In genomic region chr18:56638232-56639093, GRCh38 we compare ENCODE assay signal across 1 cellular context.
TF ChIP-seq lines count a peak whose summit lies in the region.

TSS of gene TXNL1 (minus strand) at chr18:56638592. CDS start at chr18:56638440, 152 bp downstream.

TF ChIP-seq in HepG2, 621 proteins besides CTCF, POLR2A, EP300 and RAD21 (continued from another document and continues in another):
- TF ChIP-seq ATM (IDR thresholded peaks at IDR 0.05; ENCODE audit: borderline replicate concordance) (no peak), ZNF7 (CRISPR knock-in tag; IDR thresholded peaks at IDR 0.05) (no peak), ATF4 (CRISPR knock-in tag; IDR thresholded peaks at IDR 0.05) (no peak), FLYWCH1 (CRISPR knock-in tag; IDR thresholded peaks at IDR 0.05) (no peak), MTF1 (CRISPR knock-in tag; IDR thresholded peaks at IDR 0.05) (no peak), ZBTB7B (CRISPR knock-in tag; IDR thresholded peaks at IDR 0.05) (peak; percentile 49; the same call in 1 of the 2 replicates), MZF1 (CRISPR knock-in tag; IDR thresholded peaks at IDR 0.05; ENCODE audit: borderline replicate concordance) (no peak), ZFP36 (IDR thresholded peaks at IDR 0.05; ENCODE audit: borderline replicate concordance, low read depth, low read length, partially characterized antibody) (no peak), ZNF879 (CRISPR knock-in tag; IDR thresholded peaks at IDR 0.05) (no peak), ZNF253 (CRISPR knock-in tag; IDR thresholded peaks at IDR 0.05; ENCODE audit: borderline replicate concordance) (no peak), ZNF691 (CRISPR knock-in tag; IDR thresholded peaks at IDR 0.05; ENCODE audit: borderline replicate concordance, low read depth) (no peak), ZFP36L2 (CRISPR knock-in tag; IDR thresholded peaks at IDR 0.05) (no peak), ZNF124 (CRISPR knock-in tag; IDR thresholded peaks at IDR 0.05) (peak; percentile 32; the same call in 1 of the 2 replicates), ZSCAN25 (CRISPR knock-in tag; IDR thresholded peaks at IDR 0.05) (no peak), ZNF282 (IDR thresholded peaks at IDR 0.05; ENCODE audit: partially characterized antibody) (no peak), SATB2 (CRISPR knock-in tag; IDR thresholded peaks at IDR 0.05) (no peak), ATF7-NPFF (CRISPR knock-in tag; IDR thresholded peaks at IDR 0.05; ENCODE audit: low read depth) (no peak), ZNF567 (CRISPR knock-in tag; IDR thresholded peaks at IDR 0.05; ENCODE audit: borderline replicate concordance) (no peak), CCAR2 (optimal IDR thresholded peaks at IDR 0.05; ENCODE audit: low read depth, low read length) (no peak), HMGA1 (CRISPR knock-in tag; conservative IDR thresholded peaks at IDR 0.05) (no peak), MTA3 (CRISPR knock-in tag; IDR thresholded peaks at IDR 0.05) (no peak), MIXL1 (CRISPR knock-in tag; IDR thresholded peaks at IDR 0.05) (no peak), BRD4 (CRISPR knock-in tag; IDR thresholded peaks at IDR 0.05) (no peak), ZBTB10 (CRISPR knock-in tag; IDR thresholded peaks at IDR 0.05; ENCODE audit: borderline replicate concordance) (no peak), ZNF414 (CRISPR knock-in tag; IDR thresholded peaks at IDR 0.05) (peak; percentile 56; the same call in 1 of the 2 replicates), ZNF678 (CRISPR knock-in tag; IDR thresholded peaks at IDR 0.05) (0 out of 2 replicates have a peak, but pooled peaks have one; percentile 21), SIN3B (IDR thresholded peaks at IDR 0.05; ENCODE audit: low read length) (no peak), ZNF138 (CRISPR knock-in tag; IDR thresholded peaks at IDR 0.05; ENCODE audit: low read depth) (no peak), ZNF704 (CRISPR knock-in tag; IDR thresholded peaks at IDR 0.05; ENCODE audit: borderline replicate concordance) (no peak), AKNA (CRISPR knock-in tag; IDR thresholded peaks at IDR 0.05; ENCODE audit: borderline replicate concordance) (no peak), SNAI1 (CRISPR knock-in tag; IDR thresholded peaks at IDR 0.05; ENCODE audit: borderline replicate concordance) (no peak), ZBTB38 (CRISPR knock-in tag; IDR thresholded peaks at IDR 0.05) (peak; percentile 47; the same call in 1 of the 2 replicates), ZNF121 (CRISPR knock-in tag; IDR thresholded peaks at IDR 0.05) (no peak), SNAPC4 (CRISPR knock-in tag; IDR thresholded peaks at IDR 0.05) (peak; percentile 50; the same call in 1 of the 2 replicates), DNMT3B (CRISPR knock-in tag; conservative IDR thresholded peaks at IDR 0.05) (no peak), PAWR (CRISPR knock-in tag; IDR thresholded peaks at IDR 0.05; ENCODE audit: borderline replicate concordance) (no peak), ZSCAN21 (CRISPR knock-in tag; IDR thresholded peaks at IDR 0.05; ENCODE audit: borderline replicate concordance) (no peak), SMYD3 (CRISPR knock-in tag; IDR thresholded peaks at IDR 0.05) (no peak), RBM22 (optimal IDR thresholded peaks at IDR 0.05; ENCODE audit: low read length) (no peak), GABPA (IDR thresholded peaks at IDR 0.05; ENCODE audit: low read depth, low read length) (peak; percentile 84), GABPA (CRISPR knock-in tag; IDR thresholded peaks at IDR 0.05; ENCODE audit: low read depth) (peak; percentile 95), U2AF1 (optimal IDR thresholded peaks at IDR 0.05; ENCODE audit: low read depth, low read length) (no peak), KLF13 (CRISPR knock-in tag; IDR thresholded peaks at IDR 0.05) (no peak), CBX5 (CRISPR knock-in tag; IDR thresholded peaks at IDR 0.05; ENCODE audit: borderline replicate concordance) (peak; percentile 50; the same call in 1 of the 2 replicates), ZNF776 (CRISPR knock-in tag; IDR thresholded peaks at IDR 0.05) (0 out of 2 replicates have a peak, but pooled peaks have one; percentile 47), LCORL (IDR thresholded peaks at IDR 0.05) (no peak), LCORL (CRISPR knock-in tag; IDR thresholded peaks at IDR 0.05) (peak; percentile 72), TEF (CRISPR knock-in tag; IDR thresholded peaks at IDR 0.05) (no peak), PLSCR1 (CRISPR knock-in tag; IDR thresholded peaks at IDR 0.05; ENCODE audit: borderline replicate concordance) (no peak), ZMYM3 (CRISPR knock-in tag; IDR thresholded peaks at IDR 0.05) (no peak), MBNL3 (CRISPR knock-in tag; conservative IDR thresholded peaks at IDR 0.05) (no peak), HNF4A (CRISPR knock-in tag; IDR thresholded peaks at IDR 0.05) (no peak), ZNF543 (CRISPR knock-in tag; IDR thresholded peaks at IDR 0.05) (no peak; the same call in 1 of the 2 replicates), DPF2 (CRISPR knock-in tag; IDR thresholded peaks at IDR 0.05; ENCODE audit: borderline replicate concordance, low read depth) (no peak), CHCHD3 (CRISPR knock-in tag; IDR thresholded peaks at IDR 0.05) (no peak), ATAD3A (CRISPR knock-in tag; IDR thresholded peaks at IDR 0.05) (no peak)
